ENCODE assay signal across 2 cellular contexts in genomic region chr14:73489481-73490175, GRCh38.
TF ChIP-seq lines count a peak whose summit lies in the region.

No MANE protein-coding gene starts in this region.

TF ChIP-seq in SK-N-SH, 30 proteins besides CTCF, POLR2A, EP300 and RAD21:
- TF ChIP-seq REST (IDR thresholded peaks at IDR 0.05; ENCODE audit: low read depth, low read length): no peak
- TF ChIP-seq RCOR1 (IDR thresholded peaks at IDR 0.05; ENCODE audit: low read length): no peak
- TF ChIP-seq NFIC (IDR thresholded peaks at IDR 0.05; ENCODE audit: borderline replicate concordance): no peak
- no peak for TF ChIP-seq TEAD4 (IDR thresholded peaks at IDR 0.05; ENCODE audit: borderline replicate concordance, insufficient read depth)
- TF ChIP-seq ELF1 (IDR thresholded peaks at IDR 0.05): no peak
- TF ChIP-seq TCF12 (IDR thresholded peaks at IDR 0.05): no peak
- no peak for TF ChIP-seq FOXJ3 (CRISPR knock-in tag; IDR thresholded peaks at IDR 0.05)
- no peak for TF ChIP-seq USF2 (IDR thresholded peaks at IDR 0.05; ENCODE audit: borderline replicate concordance, low read depth, low read length)
- no peak for TF ChIP-seq SMC3 (IDR thresholded peaks at IDR 0.05; ENCODE audit: low read depth, low read length)
- no peak for TF ChIP-seq USF1 (IDR thresholded peaks at IDR 0.05; ENCODE audit: borderline replicate concordance, low read depth)
- no peak for TF ChIP-seq IRF3 (IDR thresholded peaks at IDR 0.05; ENCODE audit: low read depth, low read length)
- no peak for TF ChIP-seq GABPA (IDR thresholded peaks at IDR 0.05; ENCODE audit: low read depth)
- no peak for TF ChIP-seq NRF1 (IDR thresholded peaks at IDR 0.05; ENCODE audit: low read depth, low read length)
- no peak for TF ChIP-seq CHD2 (IDR thresholded peaks at IDR 0.05; ENCODE audit: low read length, partially characterized antibody)
- TF ChIP-seq RXRA (IDR thresholded peaks at IDR 0.05; ENCODE audit: borderline replicate concordance, low read depth): no peak
- no peak for TF ChIP-seq MXI1 (IDR thresholded peaks at IDR 0.05; ENCODE audit: low read depth, low read length)

TF ChIP-seq in SK-N-SH treated with all-trans-retinoic acid at 6 μM for 48 hours, 23 proteins besides CTCF, POLR2A, EP300 and RAD21 (continued from another document):
- no peak for TF ChIP-seq RARB (CRISPR knock-in tag; IDR thresholded peaks at IDR 0.05)
- TF ChIP-seq CSDC2 (CRISPR knock-in tag; IDR thresholded peaks at IDR 0.05): no peak
- TF ChIP-seq TOX (CRISPR knock-in tag; IDR thresholded peaks at IDR 0.05; ENCODE audit: borderline replicate concordance): no peak
- TF ChIP-seq OSR1 (CRISPR knock-in tag; IDR thresholded peaks at IDR 0.05): no peak
- no peak for TF ChIP-seq POU6F1 (CRISPR knock-in tag; IDR thresholded peaks at IDR 0.05; ENCODE audit: borderline replicate concordance, low read depth)
- no peak for TF ChIP-seq ARNTL (CRISPR knock-in tag; IDR thresholded peaks at IDR 0.05; ENCODE audit: borderline replicate concordance, low read depth)
- no peak for TF ChIP-seq ZC3H10 (CRISPR knock-in tag; IDR thresholded peaks at IDR 0.05)
- no peak for TF ChIP-seq SNAI2 (CRISPR knock-in tag; IDR thresholded peaks at IDR 0.05)
- no peak for TF ChIP-seq ZFP3 (CRISPR knock-in tag; IDR thresholded peaks at IDR 0.05)
- no peak for TF ChIP-seq ESRRG (CRISPR knock-in tag; IDR thresholded peaks at IDR 0.05)
- TF ChIP-seq ISL1 (CRISPR knock-in tag; IDR thresholded peaks at IDR 0.05): no peak
- no peak for TF ChIP-seq GLIS3 (CRISPR knock-in tag; IDR thresholded peaks at IDR 0.05)
